Comparison of ENCODE assay signal across 14 cellular contexts in the genomic region with DNA sequence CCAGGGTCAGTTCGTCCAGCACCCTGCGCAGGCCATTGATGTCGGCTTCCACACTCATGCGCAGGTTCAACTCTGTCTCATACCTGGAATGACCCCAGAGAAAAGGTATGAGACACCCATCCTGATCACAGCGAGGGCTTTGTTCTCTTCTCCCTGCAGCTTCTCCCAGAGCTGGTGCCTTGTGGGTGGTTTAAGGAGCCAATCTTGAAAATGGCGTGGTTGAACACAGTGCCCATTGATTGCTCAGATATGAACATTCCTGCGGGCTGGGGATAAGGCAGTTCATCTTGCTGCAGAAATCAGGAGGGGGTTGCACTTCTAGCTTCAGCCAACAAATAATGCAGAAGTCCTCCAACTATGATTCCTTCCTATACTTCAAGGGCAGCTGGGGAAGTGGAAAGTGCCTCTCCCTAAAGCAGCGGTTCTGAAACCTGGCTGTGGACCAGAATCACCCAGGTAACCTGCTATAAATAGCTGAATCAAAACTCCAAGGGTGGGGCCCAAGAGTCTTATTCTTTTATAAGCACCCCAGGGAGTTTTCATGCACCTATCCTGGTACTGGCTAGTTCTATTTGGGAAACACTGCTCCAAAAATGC. TPM values are rescaled to one million over a fixed set of nuclear protein-coding genes. Genes with fewer than 3 reads are reported as not detected.
A peak's percentile ranks its signal among the peaks of the same experiment; 100 is the strongest.
DNase-seq lines count a peak whose midpoint lies in the region; ATAC-seq, FAIRE-seq and TF ChIP-seq lines count a peak whose summit lies in the region.
"Not testable (repeated sequence)": the region's sequence is repeated elsewhere in the genome, so short reads cannot be mapped to it uniquely, and the experiment has no call there.
"Had no signal": no experiment of that assay in that cellular context is flagged by ENCODE, and none has a peak within 500 bp of the region (broad histone marks: within the 10 kb centered on the region; RNA-seq: fewer than 3 reads in every experiment).

No MANE protein-coding gene starts in this region.

- H3K27ac Mint-ChIP-seq in Calu3 (ENCODE audit: unreplicated experiment), result peak overlapping the region; percentile 40

- peaks cover 27% of the 10 kb centered on the region for H3K4me1 Mint-ChIP-seq in Calu3 (ENCODE audit: low read depth, unreplicated experiment)

- TF ChIP-seq POLR2A in breast epithelium (IDR thresholded peaks at IDR 0.05); endothelial cell of umbilical vein (IDR thresholded peaks at IDR 0.05; ENCODE audit: low read depth, low read length): not testable (repeated sequence)

- TF ChIP-seq CTCF in Calu3 (IDR thresholded peaks at IDR 0.05; ENCODE audit: unreplicated experiment); RWPE1 (conservative IDR thresholded peaks at IDR 0.05; ENCODE audit: low read depth); breast epithelium (IDR thresholded peaks at IDR 0.05); endothelial cell of umbilical vein (IDR thresholded peaks at IDR 0.05; ENCODE audit: extremely low read depth in 1 of 2, insufficient read depth in 1 of 2, low read depth in 1 of 2, low read length in 2 of 2); foreskin keratinocyte (conservative IDR thresholded peaks at IDR 0.05): not testable (repeated sequence)

- H3K4me2 ChIP-seq in endothelial cell of umbilical vein (ENCODE audit: insufficient read depth, low read length), result not testable (repeated sequence)

- H3K36me3 Mint-ChIP-seq in Calu3 (ENCODE audit: insufficient read depth, unreplicated experiment), result not testable (repeated sequence)

- FAIRE-seq in endothelial cell of umbilical vein (lab: Jason Lieb, UNC) (peak; percentile 24), urothelium cell line (lab: Jason Lieb, UNC) (peak; percentile 89)

- not testable (repeated sequence) for H3K27me3 ChIP-seq in breast epithelium; endothelial cell of umbilical vein (ENCODE audit: control insufficient read depth in 2 of 2, insufficient read depth in 2 of 2, low read length in 2 of 2); foreskin keratinocyte

- not testable (repeated sequence) for H3K9me3 Mint-ChIP-seq in Calu3 (ENCODE audit: low read depth, unreplicated experiment)

- POLR2A ChIA-PET in RWPE1 (lab: Yijun Ruan, JAX; ENCODE audit: low non-redundant PET), result interaction anchor here (0.7 kb wide), 1 partner anchor 63 kb away, joined by 10 read pairs; no protein-coding TSS in a partner anchor
- POLR2A ChIA-PET in endothelial cell of umbilical vein (lab: Charles Lee), result not testable (repeated sequence)

- H3K79me2 ChIP-seq in endothelial cell of umbilical vein (ENCODE audit: control insufficient read depth, insufficient read depth, low read length), result not testable (repeated sequence)

- not testable (repeated sequence) for H3K4me1 ChIP-seq in breast epithelium; endothelial cell of umbilical vein (ENCODE audit: control insufficient read depth, extremely low read depth, insufficient read depth, low read length)
- peaks cover 12% of the 10 kb centered on the region for H3K4me1 ChIP-seq in foreskin keratinocyte

- not testable (repeated sequence) for H3K27me3 Mint-ChIP-seq in Calu3 (ENCODE audit: unreplicated experiment)

- ATAC-seq in foreskin keratinocyte, result not testable (repeated sequence)

- not testable (repeated sequence) for H2AFZ ChIP-seq in endothelial cell of umbilical vein (ENCODE audit: low read depth, low read length)

- not testable (repeated sequence) for H3K4me3 Mint-ChIP-seq in Calu3 (ENCODE audit: low read depth, unreplicated experiment)

- H3K4me3 ChIP-seq in breast epithelium, result peak overlapping the region in 2 of 3 donors; percentile 52 to 60
- H3K4me3 ChIP-seq in endothelial cell of umbilical vein (replicated peaks in 1 of 3; ENCODE audit: insufficient read depth in 1 of 3, low read depth in 1 of 3, low read length in 3 of 3), result not testable (repeated sequence)

- not testable (repeated sequence) for H4K20me1 ChIP-seq in endothelial cell of umbilical vein (replicated peaks; ENCODE audit: control insufficient read depth, extremely low read depth, insufficient read depth, low read length)

- H3K36me3 ChIP-seq in breast epithelium; endothelial cell of umbilical vein (ENCODE audit: control insufficient read depth in 2 of 2, extremely low read depth in 1 of 2, insufficient read depth in 2 of 2, low read length in 2 of 2): not testable (repeated sequence)

- dilution Hi-C loops in endothelial cell of umbilical vein (cut with MboI; ENCODE audit: extremely low pct_ligation_motif_present, low sequenced_read_pairs), result not testable (repeated sequence)

- DNase-seq in Calu3 (peak; percentile 74), breast epithelium (ENCODE audit: low spot score in 2 of 2) (peak in 1 of 2 donors; percentile 40), foreskin keratinocyte (peak in 1 of 2 donors; percentile 60), posterior vena cava (ENCODE audit: low spot score) (peak; percentile 29), urothelium cell line (ENCODE audit: low spot score) (peak; percentile 31)
- DNase-seq in RWPE1 (ENCODE audit: low spot score); endothelial cell of umbilical vein (ENCODE audit: low read depth, low spot score): not testable (repeated sequence)

- not testable (repeated sequence) for H3K9ac ChIP-seq in endothelial cell of umbilical vein (replicated peaks; ENCODE audit: extremely low read depth, insufficient read depth, low read length)

- BruUV-seq in Calu3 (replicated peaks; lab: Mats Ljungman, UMichigan); endothelial cell of umbilical vein (replicated peaks; lab: Mats Ljungman, UMichigan): not testable (repeated sequence)

- H3K27ac ChIP-seq in RWPE1 (peak overlapping the region; percentile 100), breast epithelium (peak overlapping the region; percentile 82 to 90), foreskin keratinocyte (peak overlapping the region; percentile 90)
- H3K27ac ChIP-seq in endothelial cell of umbilical vein (ENCODE audit: insufficient read depth, low read depth, low read length), result not testable (repeated sequence)

- not testable (repeated sequence) for H3K9me1 ChIP-seq in endothelial cell of umbilical vein (replicated peaks; ENCODE audit: control insufficient read depth, extremely low read depth, insufficient read depth, low read length)

- H3K9me3 ChIP-seq in breast epithelium; endothelial cell of umbilical vein (replicated peaks; ENCODE audit: control insufficient read depth, insufficient read depth, low read length): not testable (repeated sequence)

- CTCF ChIA-PET in Calu3 (lab: Charles Lee), result interaction anchor here (0.8 to 2.4 kb wide), 9 partner anchors 8 to 78 kb away, joined by 4 to 10 read pairs (median 4); partner anchors contain the start of gene KRT17
- CTCF ChIA-PET in RWPE1 (lab: Yijun Ruan, JAX), result interaction anchor here (0.7 to 1.9 kb wide), 3 partner anchors 35 to 65 kb away, joined by 3 to 9 read pairs (median 3); no protein-coding TSS in a partner anchor
- CTCF ChIA-PET in endothelial cell of umbilical vein (lab: Charles Lee), result interaction anchor here (1.5 to 3.3 kb wide), 3 partner anchors 44 to 78 kb away, joined by 3 to 16 read pairs (median 7); no protein-coding TSS in a partner anchor

- intact Hi-C loops in Calu3 (cut with micrococcal nuclease; ENCODE audit: unreplicated experiment), result loop anchor here (5.0 kb wide), 1 partner anchor 63 kb away; no protein-coding TSS in a partner anchor
- intact Hi-C loops in breast epithelium (cut with DNase I; ENCODE audit: low total_unique reads); endothelial cell of umbilical vein (cut with micrococcal nuclease); posterior vena cava (cut with DNase I): not testable (repeated sequence)

RNA-seq across cellular contexts. Expression of gene KRT14, which starts 2.3 kb away (rescaled TPM):
- total RNA-seq in Calu3 (2022) (3.8 and 12.2 TPM in 2 replicates), breast epithelium (100 to 1,000 TPM in 2 of 3 donors, under 1 TPM in 1; 0.80 to 692 (median 388) TPM), endothelial cell of umbilical vein (0.18 and 0.66 TPM in 2 replicates), foreskin keratinocyte (12,113 and 14,268 TPM in 2 replicates), posterior vena cava (1 to 10 TPM; 1.3 to 2.0 TPM)
- polyA plus RNA-seq in endothelial cell of umbilical vein (0.11 and 0.12 TPM in 2 replicates), foreskin keratinocyte (17,138 and 18,688 TPM in 2 replicates)
- not detected in 2 replicates for polyA plus RNA-seq in endothelial cell of umbilical vein (2011; cell fraction: cytosol; rRNA removed)
- 2.9 TPM in 1 of 2 replicates, not detected in the other for polyA plus RNA-seq in endothelial cell of umbilical vein (2011; cell fraction: nucleus; rRNA removed)
- polyA plus RNA-seq in endothelial cell of umbilical vein (2012), result not detected in 2 replicates
- 0.42 and 0.61 TPM in 2 replicates for polyA minus RNA-seq in endothelial cell of umbilical vein
- not detected for polyA minus RNA-seq in endothelial cell of umbilical vein (2011; cell fraction: cytosol; rRNA and poly(A)+ RNA removed)
- polyA minus RNA-seq in endothelial cell of umbilical vein (2011; cell fraction: nucleus; rRNA and poly(A)+ RNA removed), result 0.34 and 0.48 TPM in 2 replicates
- total RNA-seq: CD8-positive, alpha-beta memory T cell; G401; GM12878; H4; HepG2 had no signal
- polyA plus RNA-seq: CD8-positive, alpha-beta memory T cell had no signal

RNA-seq across cellular contexts. Expression of gene KRT9, which starts 12.6 kb away (rescaled TPM):
- total RNA-seq in Calu3 (2022), result not detected in 2 replicates
- under 1 TPM in 1 of 3 donors, not detected in 2; 0.44 TPM for total RNA-seq in breast epithelium
- not detected in 2 replicates for total RNA-seq in endothelial cell of umbilical vein
- not detected in 2 replicates for polyA plus RNA-seq in endothelial cell of umbilical vein
- polyA plus RNA-seq in endothelial cell of umbilical vein (2011; cell fraction: cytosol; rRNA removed), result not detected in 2 replicates
- not detected in 2 replicates for polyA plus RNA-seq in endothelial cell of umbilical vein (2011; cell fraction: nucleus; rRNA removed)
- not detected in 2 replicates for polyA plus RNA-seq in endothelial cell of umbilical vein (2012)
- not detected in 2 replicates for polyA minus RNA-seq in endothelial cell of umbilical vein
- not detected for polyA minus RNA-seq in endothelial cell of umbilical vein (2011; cell fraction: cytosol; rRNA and poly(A)+ RNA removed)
- polyA minus RNA-seq in endothelial cell of umbilical vein (2011; cell fraction: nucleus; rRNA and poly(A)+ RNA removed), result not detected in 2 replicates
- total RNA-seq in foreskin keratinocyte, result 1.0 and 1.3 TPM in 2 replicates
- polyA plus RNA-seq in foreskin keratinocyte, result 1.4 and 1.7 TPM in 2 replicates
- total RNA-seq in posterior vena cava, result not detected
- total RNA-seq: CD8-positive, alpha-beta memory T cell; G401; GM12878; H4; HepG2; HFFc6; HT1080 had no signal
- polyA plus RNA-seq: CD8-positive, alpha-beta memory T cell; GM12878; HepG2 had no signal

RNA-seq across cellular contexts. Expression of gene KRT16, which starts 28.1 kb away (rescaled TPM):
- total RNA-seq in Calu3 (2022) (3.8 and 4.2 TPM in 2 replicates), breast epithelium (100 to 1,000 TPM in 1 of 3 donors, 10 to 100 TPM in 1, 1 to 10 TPM in 1; 2.6 to 100 (median 51.8) TPM), endothelial cell of umbilical vein (not detected in 2 replicates), foreskin keratinocyte (115 and 208 TPM in 2 replicates), posterior vena cava (not detected)
- polyA plus RNA-seq in endothelial cell of umbilical vein (not detected in 2 replicates), foreskin keratinocyte (132 and 240 TPM in 2 replicates)
- not detected in 2 replicates for polyA plus RNA-seq in endothelial cell of umbilical vein (2011; cell fraction: cytosol; rRNA removed)
- 0.34 TPM in 1 of 2 replicates, not detected in the other for polyA plus RNA-seq in endothelial cell of umbilical vein (2011; cell fraction: nucleus; rRNA removed)
- polyA plus RNA-seq in endothelial cell of umbilical vein (2012), result 0.16 TPM in 1 of 2 replicates, not detected in the other
- polyA minus RNA-seq in endothelial cell of umbilical vein, result not detected in 2 replicates
- polyA minus RNA-seq in endothelial cell of umbilical vein (2011; cell fraction: cytosol; rRNA and poly(A)+ RNA removed), result 1.9 TPM
- polyA minus RNA-seq in endothelial cell of umbilical vein (2011; cell fraction: nucleus; rRNA and poly(A)+ RNA removed), result not detected in 2 replicates
- total RNA-seq: CD8-positive, alpha-beta memory T cell; G401; GM12878; HepG2; HT1080 had no signal
- polyA plus RNA-seq: CD8-positive, alpha-beta memory T cell; HepG2 had no signal

RNA-seq across cellular contexts. Expression of gene KRT17, which starts 39.9 kb away (rescaled TPM):
- total RNA-seq in Calu3 (2022) (472 and 593 TPM in 2 replicates), breast epithelium (1,000 to 10,000 TPM in 2 of 3 donors, 1 to 10 TPM in 1; 1.9 to 1,676 (median 1,373) TPM), endothelial cell of umbilical vein (0.55 and 1.6 TPM in 2 replicates), foreskin keratinocyte (3,495 and 3,975 TPM in 2 replicates), posterior vena cava (1 to 10 TPM; 2.8 to 5.1 TPM)
- polyA plus RNA-seq in endothelial cell of umbilical vein (0.83 and 0.96 TPM in 2 replicates), foreskin keratinocyte (3,974 and 4,528 TPM in 2 replicates)
- 0.47 and 0.49 TPM in 2 replicates for polyA plus RNA-seq in endothelial cell of umbilical vein (2011; cell fraction: cytosol; rRNA removed)
- polyA plus RNA-seq in endothelial cell of umbilical vein (2011; cell fraction: nucleus; rRNA removed), result 1.8 TPM in 1 of 2 replicates, not detected in the other
- polyA plus RNA-seq in endothelial cell of umbilical vein (2012), result 0.25 and 0.26 TPM in 2 replicates
- polyA minus RNA-seq in endothelial cell of umbilical vein, result not detected in 2 replicates
- polyA minus RNA-seq in endothelial cell of umbilical vein (2011; cell fraction: cytosol; rRNA and poly(A)+ RNA removed), result 612 TPM
- polyA minus RNA-seq in endothelial cell of umbilical vein (2011; cell fraction: nucleus; rRNA and poly(A)+ RNA removed), result 4.7 and 10.5 TPM in 2 replicates
- total RNA-seq: G401 had no signal
- polyA plus RNA-seq: CD8-positive, alpha-beta memory T cell had no signal

RNA-seq across cellular contexts. Expression of gene KRT19, which starts 56.3 kb away (rescaled TPM):
- 2,554 and 3,048 TPM in 2 replicates for total RNA-seq in Calu3 (2022)
- total RNA-seq in breast epithelium, result 1,000 to 10,000 TPM in 1 of 3 donors, 100 to 1,000 TPM in 1, 1 to 10 TPM in 1; 6.7 to 1,011 (median 375) TPM
- 14.9 and 23.3 TPM in 2 replicates for total RNA-seq in endothelial cell of umbilical vein
- 12.9 and 20.1 TPM in 2 replicates for polyA plus RNA-seq in endothelial cell of umbilical vein
- 17.1 and 19.9 TPM in 2 replicates for polyA plus RNA-seq in endothelial cell of umbilical vein (2011; cell fraction: cytosol; rRNA removed)
- polyA plus RNA-seq in endothelial cell of umbilical vein (2011; cell fraction: nucleus; rRNA removed), result 9.5 and 9.8 TPM in 2 replicates
- 19.1 and 37.7 TPM in 2 replicates for polyA plus RNA-seq in endothelial cell of umbilical vein (2012)
- polyA minus RNA-seq in endothelial cell of umbilical vein, result 8.2 and 10.9 TPM in 2 replicates
- polyA minus RNA-seq in endothelial cell of umbilical vein (2011; cell fraction: cytosol; rRNA and poly(A)+ RNA removed), result 92.4 TPM
- polyA minus RNA-seq in endothelial cell of umbilical vein (2011; cell fraction: nucleus; rRNA and poly(A)+ RNA removed), result 1.8 and 2.8 TPM in 2 replicates
- total RNA-seq in foreskin keratinocyte, result 225 and 517 TPM in 2 replicates
- 311 and 641 TPM in 2 replicates for polyA plus RNA-seq in foreskin keratinocyte
- total RNA-seq in posterior vena cava, result 1 to 10 TPM; 1.6 to 3.6 TPM
- total RNA-seq: CD8-positive, alpha-beta memory T cell; G401 had no signal
- polyA plus RNA-seq: CD8-positive, alpha-beta memory T cell had no signal

Comparison
In these comparisons a context has a peak if more than half of its experiments do, and no peak if none do; other contexts are left out.
1. RNA of gene KRT14, which starts 2.3 kb away (total RNA-seq): 12,113 to 14,268 TPM in foreskin keratinocyte; 0.80 to 692 TPM in breast epithelium, 3.8 to 12.2 TPM in Calu3, 1.3 to 2.0 TPM in posterior vena cava and 0.18 to 0.66 TPM in endothelial cell of umbilical vein; every median in the first group is over 10 times any median in the second.